Comparison of ENCODE assay signal across 21 cellular contexts in the genomic region with DNA sequence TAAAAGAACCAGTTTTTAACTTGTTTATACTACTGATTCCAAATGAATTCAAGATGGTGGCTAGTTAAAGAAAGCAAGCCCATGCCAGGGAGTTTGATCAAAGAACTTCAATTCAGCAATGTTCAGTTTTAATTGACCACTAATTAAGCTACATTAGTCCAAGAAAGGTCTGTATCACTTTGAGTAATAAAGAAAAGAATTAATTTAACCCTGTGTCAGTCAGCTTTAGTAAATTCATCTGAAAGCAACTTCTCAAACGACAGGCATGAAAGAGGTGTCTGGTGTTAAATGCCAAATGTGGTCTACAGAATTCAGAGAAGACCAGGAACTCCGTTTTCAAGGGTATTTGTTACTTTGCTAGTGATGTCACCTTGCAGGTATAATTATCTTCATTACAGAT.
"Had no signal": no experiment of that assay in that cellular context is flagged by ENCODE, and none has a peak within 500 bp of the region (broad histone marks: within the 10 kb centered on the region; RNA-seq: fewer than 3 reads in every experiment).

No MANE protein-coding gene starts in this region.

- H3K27ac Mint-ChIP-seq: activated naive CD4-positive, alpha-beta T cell treated with anti-CD3 and anti-CD28 coated beads, Interleukin-2, amount 10 ng/mL, durations not matched to agents 7 days and 5 days; activated naive CD8-positive, alpha-beta T cell treated with anti-CD3 and anti-CD28 coated beads, Interleukin-2, amount 50 U/mL, for 24 hours; progenitor cell of endocrine pancreas; stimulated activated naive CD8-positive, alpha-beta T cell treated with anti-CD3 and anti-CD28 coated beads, Interleukin-15, amount 100 ng/mL, for 72 hours had no signal

- H3K4me3 ChIP-seq: colonic mucosa, left lung, suprapubic skin, transverse colon, vagina had no signal

- H3K4me1 Mint-ChIP-seq: activated naive CD4-positive, alpha-beta T cell treated with anti-CD3 and anti-CD28 coated beads, Interleukin-2, amount 10 ng/mL, durations not matched to agents 7 days and 5 days; activated naive CD8-positive, alpha-beta T cell treated with anti-CD3 and anti-CD28 coated beads, Interleukin-2, amount 50 U/mL, for 24 hours; central memory CD8-positive, alpha-beta T cell; stimulated activated naive CD8-positive, alpha-beta T cell treated with anti-CD3 and anti-CD28 coated beads, Interleukin-15, amount 100 ng/mL, for 72 hours had no signal

- DNase-seq: activated CD4-positive, alpha-beta T cell treated with anti-CD3 and anti-CD28 coated beads for 1 hour; activated CD8-positive, alpha-beta memory T cell treated with anti-CD3 and anti-CD28 coated beads for 24 hours; activated CD8-positive, alpha-beta memory T cell treated with anti-CD3 and anti-CD28 coated beads, Interleukin-2, amount 50 U/mL, for 48 hours; activated effector memory CD4-positive, alpha-beta T cell treated with Interleukin-2 at 50 U/mL for 16 hours; activated naive CD4-positive, alpha-beta T cell treated with anti-CD3 and anti-CD28 coated beads, Interleukin-2, amount 10 ng/mL, durations not matched to agents 7 days and 5 days; activated naive CD8-positive, alpha-beta T cell treated with anti-CD3 and anti-CD28 coated beads, Interleukin-2, amount 50 U/mL, for 24 hours; activated T-cell treated with anti-CD3 and anti-CD28 coated beads, Interleukin-2, amount 50 U/mL, for 48 hours; aorta; colonic mucosa; kidney; left lung; mammary epithelial cell; naive B cell; stimulated activated naive CD8-positive, alpha-beta T cell treated with anti-CD3 and anti-CD28 coated beads, Interleukin-15, amount 100 ng/mL, for 72 hours; transverse colon; WERI-Rb-1 had no signal

- H3K9me3 ChIP-seq: colonic mucosa, left lung, suprapubic skin, transverse colon, vagina had no signal

- H3K36me3 ChIP-seq: colonic mucosa, left lung, suprapubic skin, transverse colon, vagina, WERI-Rb-1 had no signal

- H3K27ac ChIP-seq: colonic mucosa, left lung, suprapubic skin, transverse colon, vagina, WERI-Rb-1 had no signal

- H3K9me3 Mint-ChIP-seq: activated naive CD4-positive, alpha-beta T cell treated with anti-CD3 and anti-CD28 coated beads, Interleukin-2, amount 10 ng/mL, durations not matched to agents 7 days and 5 days; activated naive CD8-positive, alpha-beta T cell treated with anti-CD3 and anti-CD28 coated beads, Interleukin-2, amount 50 U/mL, for 24 hours; neural crest cell; stimulated activated naive CD8-positive, alpha-beta T cell treated with anti-CD3 and anti-CD28 coated beads, Interleukin-15, amount 100 ng/mL, for 72 hours had no signal

- H3K27me3 ChIP-seq: colonic mucosa, left lung, suprapubic skin, transverse colon, vagina had no signal

- H3K36me3 Mint-ChIP-seq: activated naive CD4-positive, alpha-beta T cell treated with anti-CD3 and anti-CD28 coated beads, Interleukin-2, amount 10 ng/mL, durations not matched to agents 7 days and 5 days had no signal

- H3K4me1 ChIP-seq: colonic mucosa had no signal

- ATAC-seq: activated naive CD8-positive, alpha-beta T cell treated with anti-CD3 and anti-CD28 coated beads, Interleukin-2, amount 50 U/mL, for 24 hours; left lung; stimulated activated naive CD8-positive, alpha-beta T cell treated with anti-CD3 and anti-CD28 coated beads, Interleukin-15, amount 100 ng/mL, for 72 hours had no signal

- H3K27me3 Mint-ChIP-seq: activated naive CD4-positive, alpha-beta T cell treated with anti-CD3 and anti-CD28 coated beads, Interleukin-2, amount 10 ng/mL, durations not matched to agents 7 days and 5 days; activated naive CD8-positive, alpha-beta T cell treated with anti-CD3 and anti-CD28 coated beads, Interleukin-2, amount 50 U/mL, for 24 hours; central memory CD8-positive, alpha-beta T cell; naive B cell; progenitor cell of endocrine pancreas; stimulated activated naive CD8-positive, alpha-beta T cell treated with anti-CD3 and anti-CD28 coated beads, Interleukin-15, amount 100 ng/mL, for 72 hours had no signal

- H3K4me3 Mint-ChIP-seq: activated naive CD4-positive, alpha-beta T cell treated with anti-CD3 and anti-CD28 coated beads, Interleukin-2, amount 10 ng/mL, durations not matched to agents 7 days and 5 days; activated naive CD8-positive, alpha-beta T cell treated with anti-CD3 and anti-CD28 coated beads, Interleukin-2, amount 50 U/mL, for 24 hours; central memory CD8-positive, alpha-beta T cell; neural crest cell; stimulated activated naive CD8-positive, alpha-beta T cell treated with anti-CD3 and anti-CD28 coated beads, Interleukin-15, amount 100 ng/mL, for 72 hours had no signal
